1 cellular context compared by ENCODE assay signal in the genomic region with DNA sequence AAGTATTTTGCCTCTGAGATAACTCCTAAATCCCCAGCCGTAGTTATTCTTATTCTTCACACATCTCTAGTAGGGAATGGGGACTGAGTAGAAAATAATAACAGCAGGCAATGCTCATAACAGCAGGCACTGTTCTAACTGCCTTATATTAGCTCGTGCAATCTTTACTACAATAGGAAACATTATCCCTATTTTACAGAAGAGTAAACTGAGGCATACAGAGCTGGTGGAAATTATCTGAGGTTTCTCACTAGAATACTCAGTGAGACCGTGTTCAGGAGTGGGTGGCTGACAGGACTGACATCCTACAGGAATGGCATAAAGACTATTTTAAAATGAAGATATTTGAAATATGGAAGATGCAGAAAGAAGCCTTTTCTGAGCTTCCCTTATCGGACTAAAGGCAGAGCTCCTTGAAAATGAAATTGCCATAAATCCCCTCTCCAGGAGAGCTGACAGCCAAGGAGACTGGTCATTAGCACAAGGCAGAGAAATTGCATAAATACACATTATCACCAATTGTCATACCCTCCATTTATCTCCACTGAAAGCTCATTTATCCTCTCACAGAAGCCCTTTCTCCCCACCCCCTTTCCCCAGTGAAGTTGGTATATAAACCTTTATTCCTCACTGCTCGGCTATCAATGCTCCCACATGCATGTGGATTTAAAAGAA.
TF ChIP-seq lines count a peak whose summit lies in the region.

No MANE protein-coding gene starts in this region.

TF ChIP-seq in K562, 482 proteins besides CTCF, POLR2A, EP300 and RAD21 (continued from another document):
- TF ChIP-seq LEF1 (IDR thresholded peaks at IDR 0.05), result peak; percentile 71
- TF ChIP-seq ETV5 (CRISPR knock-in tag; IDR thresholded peaks at IDR 0.05; ENCODE audit: low read depth), result no peak
- TF ChIP-seq ELF4 (CRISPR knock-in tag; IDR thresholded peaks at IDR 0.05), result 0 out of 2 replicates have a peak, but pooled peaks have one; percentile 16
